8 cellular contexts compared by ENCODE assay signal in genomic region chr13:29594310-29594709, GRCh38.
DNase-seq lines count a peak whose midpoint lies in the region; ATAC-seq lines count a peak whose summit lies in the region.

No MANE protein-coding gene starts in this region.

- H3K36me3 ChIP-seq in ES-I3 (ENCODE audit: insufficient read depth, low read length) (no peaks in the 10 kb centered on the region; the same call in 1 of the 2 replicates), HUES48 (ENCODE audit: control insufficient read depth, insufficient read depth, low read length) (peaks cover 4% of the 10 kb centered on the region; the same call in 1 of the 2 replicates), iPS-15b (ENCODE audit: control insufficient read depth, insufficient read depth, low read length) (peaks cover 10% of the 10 kb centered on the region)

- H3K4me1 ChIP-seq in ES-I3 (ENCODE audit: insufficient read depth, low read length) (peaks cover 24% of the 10 kb centered on the region), HUES48 (ENCODE audit: control insufficient read depth, insufficient read depth, low read length) (peaks cover 30% of the 10 kb centered on the region), iPS-15b (ENCODE audit: control insufficient read depth, insufficient read depth, low read length) (peaks cover 19% of the 10 kb centered on the region)

- DNase-seq in SHP77 treated with DMSO at 0.1 percent for 48 hours (lab: John Stamatoyannopoulos, UW): peak; percentile 17
- peak; percentile 77 for DNase-seq in astrocyte of the hippocampus (ENCODE audit: low read depth, low spot score)
- peak; percentile 14 to 32 for DNase-seq in stimulated activated CD4-positive, alpha-beta T cell treated with anti-CD3 and anti-CD28 coated beads, Interleukin-12 subunit alpha, Interleukin-12 subunit beta, amount 100 ng/mL, for 24 hours (ENCODE audit: low read depth in 2 of 2)
- DNase-seq in NK-92 treated with Interleukin-12 subunit alpha and Interleukin-12 subunit beta, amount 100 ng/mL, for 24 hours (lab: John Stamatoyannopoulos, UW): no peak

- H3K4me3 ChIP-seq in HUES48 (ENCODE audit: low read depth, low read length): peak overlapping the region; percentile 68
- H3K4me3 ChIP-seq in iPS-15b (ENCODE audit: low read depth, low read length): peak overlapping the region; percentile 78

- no peaks in the 10 kb centered on the region for H3K9me3 ChIP-seq in ES-I3 (ENCODE audit: control insufficient read depth, insufficient read depth, low read length)
- no peaks in the 10 kb centered on the region for H3K9me3 ChIP-seq in HUES48 (ENCODE audit: control insufficient read depth, insufficient read depth, low read length)
- no peaks in the 10 kb centered on the region for H3K9me3 ChIP-seq in iPS-15b (ENCODE audit: control insufficient read depth, insufficient read depth, low read length)

- H3K27me3 ChIP-seq in HUES48 (ENCODE audit: control insufficient read depth, insufficient read depth, low read length): peaks cover 12% of the 10 kb centered on the region
- H3K27me3 ChIP-seq in iPS-15b (ENCODE audit: control insufficient read depth, insufficient read depth, low read length): peaks cover 11% of the 10 kb centered on the region

- H3K9ac ChIP-seq in ES-I3 (ENCODE audit: low read depth, low read length) (peak overlapping the region; percentile 74), HUES48 (ENCODE audit: low read depth, low read length) (peak overlapping the region; percentile 93), iPS-15b (ENCODE audit: low read depth, low read length) (peak overlapping the region; percentile 76)

- peak; percentile 34 for ATAC-seq in GM21526 (IDR thresholded peaks at IDR 0.05; ENCODE audit: low FRiP score, unreplicated experiment)

- H3K27ac ChIP-seq in HUES48 (ENCODE audit: low read depth, low read length): peak overlapping the region; percentile 86
